In genomic region chr3:50169858-50170257, GRCh38 we compare ENCODE assay signal across 1 cellular context.
TF ChIP-seq lines count a peak whose summit lies in the region.

No MANE protein-coding gene starts in this region.

TF ChIP-seq in IMR-90, 13 proteins besides CTCF, POLR2A, EP300 and RAD21 (continued from another document):
- no peak for TF ChIP-seq ELK1 (IDR thresholded peaks at IDR 0.05; ENCODE audit: borderline replicate concordance, low read depth, low read length)
